16 cellular contexts compared by ENCODE assay signal in genomic region chr22:44395116-44396005, GRCh38.
DNase-seq lines count a peak whose midpoint lies in the region; ATAC-seq and TF ChIP-seq lines count a peak whose summit lies in the region.
"Had no signal": no experiment of that assay in that cellular context is flagged by ENCODE, and none has a peak within 500 bp of the region (broad histone marks: within the 10 kb centered on the region; RNA-seq: fewer than 3 reads in every experiment).

No MANE protein-coding gene starts in this region.

- peak; percentile 18 for DNase-seq in NCI-H2171 treated with DMSO at 0.1 percent for 48 hours (lab: John Stamatoyannopoulos, UW)
- DNase-seq in NCI-H2171 (lab: John Stamatoyannopoulos, UW), result no peak
- peak; percentile 11 for DNase-seq in natural killer cell
- no peak for DNase-seq in natural killer cell treated with Interleukin-12 subunit alpha and Interleukin-12 subunit beta and Interleukin-15 and Interleukin-18, amount 100 ng/mL, for 72 hours (ENCODE audit: low spot score)
- DNase-seq in omental fat pad (ENCODE audit: low spot score), result peak; percentile 14
- peak; percentile 39 to 51 for DNase-seq in aorta
- DNase-seq in NCI-H446 treated with DMSO at 0.1 percent for 48 hours (lab: John Stamatoyannopoulos, UW), result no peak
- DNase-seq: activated CD4-positive, alpha-beta T cell treated with anti-CD3 and anti-CD28 coated beads, Interleukin-2, amount 50 U/mL, for 48 hours; CD4-positive, CD25-positive, alpha-beta regulatory T cell; effector CD4-positive, alpha-beta T cell; NCI-H1694; NCI-H510A treated with DMSO at 0.1 percent for 48 hours; stimulated activated CD4-positive, alpha-beta T cell treated with anti-CD3 and anti-CD28 coated beads, Interleukin-2, amount 100 ng/mL, for 48 hours; thyroid gland had no signal

- no peak overlapping the region for H3K27ac ChIP-seq in aorta (ENCODE audit: low read depth in 1 of 2, low read length in 2 of 2)
- H3K27ac ChIP-seq: thyroid gland had no signal

- no peaks in the 10 kb centered on the region for H3K36me3 ChIP-seq in aorta (ENCODE audit: control insufficient read depth in 1 of 2, insufficient read depth in 2 of 2, low read length in 1 of 2)
- H3K36me3 ChIP-seq: thyroid gland had no signal

- no peaks in the 10 kb centered on the region for H3K36me3 Mint-ChIP-seq in natural killer cell
- H3K36me3 Mint-ChIP-seq in natural killer cell treated with Interleukin-12 subunit alpha and Interleukin-12 subunit beta and Interleukin-15 and Interleukin-18, amount 100 ng/mL, for 72 hours, result no peaks in the 10 kb centered on the region
- H3K36me3 Mint-ChIP-seq: CD4-positive, CD25-positive, alpha-beta regulatory T cell; naive thymus-derived CD8-positive, alpha-beta T cell had no signal

- H3K27ac Mint-ChIP-seq in natural killer cell, result no peak overlapping the region
- H3K27ac Mint-ChIP-seq in natural killer cell treated with Interleukin-12 subunit alpha and Interleukin-12 subunit beta and Interleukin-15 and Interleukin-18, amount 100 ng/mL, for 72 hours, result no peak overlapping the region
- H3K27ac Mint-ChIP-seq: naive thymus-derived CD8-positive, alpha-beta T cell had no signal

- H3K27me3 Mint-ChIP-seq in natural killer cell (ENCODE audit: low read depth in 2 of 2), result no peaks in the 10 kb centered on the region
- peaks cover 0 to 2% of the 10 kb centered on the region in 2 donors for H3K27me3 Mint-ChIP-seq in natural killer cell treated with Interleukin-12 subunit alpha and Interleukin-12 subunit beta and Interleukin-15 and Interleukin-18, amount 100 ng/mL, for 72 hours

- WGBS in aorta, 2 donors, result 86 to 90% methylated on average over 27 to 31 of the region's 31 CpGs

- H3K4me1 ChIP-seq in aorta (ENCODE audit: control insufficient read depth in 1 of 2, insufficient read depth in 2 of 2, low read length in 2 of 2), result no peaks in the 10 kb centered on the region

- H3K9me3 ChIP-seq in aorta (ENCODE audit: control insufficient read depth, low read length), result no peaks in the 10 kb centered on the region
- H3K9me3 ChIP-seq: thyroid gland had no signal

- H3K4me3 ChIP-seq in aorta (ENCODE audit: low read length in 2 of 2), result no peak overlapping the region
- H3K4me3 ChIP-seq: thyroid gland had no signal

- H3K4me1 Mint-ChIP-seq in natural killer cell, result no peaks in the 10 kb centered on the region
- no peaks in the 10 kb centered on the region for H3K4me1 Mint-ChIP-seq in natural killer cell treated with Interleukin-12 subunit alpha and Interleukin-12 subunit beta and Interleukin-15 and Interleukin-18, amount 100 ng/mL, for 72 hours (ENCODE audit: low read depth in 2 of 2)

- TF ChIP-seq CTCF in natural killer cell (IDR thresholded peaks at IDR 0.05), result no peak
- no peak for TF ChIP-seq CTCF in omental fat pad (IDR thresholded peaks at IDR 0.05)

- H3K9me3 Mint-ChIP-seq in natural killer cell, result no peaks in the 10 kb centered on the region
- H3K9me3 Mint-ChIP-seq in natural killer cell treated with Interleukin-12 subunit alpha and Interleukin-12 subunit beta and Interleukin-15 and Interleukin-18, amount 100 ng/mL, for 72 hours, result no peaks in the 10 kb centered on the region
- H3K9me3 Mint-ChIP-seq: naive thymus-derived CD8-positive, alpha-beta T cell had no signal

- intact Hi-C loops in natural killer cell (cut with micrococcal nuclease), result no loop called here
- intact Hi-C loops in aorta (cut with DNase I), result no loop called here

- H3K4me3 Mint-ChIP-seq in natural killer cell, result no peak overlapping the region
- no peak overlapping the region for H3K4me3 Mint-ChIP-seq in natural killer cell treated with Interleukin-12 subunit alpha and Interleukin-12 subunit beta and Interleukin-15 and Interleukin-18, amount 100 ng/mL, for 72 hours
- H3K4me3 Mint-ChIP-seq: CD4-positive, CD25-positive, alpha-beta regulatory T cell; naive thymus-derived CD8-positive, alpha-beta T cell had no signal

- no peaks in the 10 kb centered on the region for H3K27me3 ChIP-seq in aorta (ENCODE audit: control insufficient read depth in 1 of 2, insufficient read depth in 2 of 2, low read length in 1 of 2)
- H3K27me3 ChIP-seq: thyroid gland had no signal

- ATAC-seq in natural killer cell (no peak), omental fat pad (ENCODE audit: low FRiP score) (no peak), aorta (ENCODE audit: low FRiP score) (no peak), HG02588 (IDR thresholded peaks at IDR 0.05; ENCODE audit: unreplicated experiment) (no peak)
- ATAC-seq in natural killer cell treated with Interleukin-12 subunit alpha and Interleukin-12 subunit beta and Interleukin-15 and Interleukin-18, amount 100 ng/mL, for 72 hours, result no peak
- ATAC-seq: naive thymus-derived CD8-positive, alpha-beta T cell had no signal

Comparison
In these comparisons a context has a peak if more than half of its experiments do, and no peak if none do; other contexts are left out.
1. DNase-seq: peak in NCI-H2171 treated with DMSO at 0.1 percent for 48 hours (single experiment), natural killer cell (single experiment), omental fat pad (single experiment) and aorta (2 of 2); none in NCI-H2171 (single experiment), natural killer cell treated with Interleukin-12 subunit alpha and Interleukin-12 subunit beta and Interleukin-15 and Interleukin-18, amount 100 ng/mL, for 72 hours (single experiment) and NCI-H446 treated with DMSO at 0.1 percent for 48 hours (single experiment).